Comparison of ENCODE assay signal across 28 cellular contexts in genomic region chr2:147634801-147635200, GRCh38.
DNase-seq lines count a peak whose midpoint lies in the region; ATAC-seq, FAIRE-seq and TF ChIP-seq lines count a peak whose summit lies in the region.
"Had no signal": no experiment of that assay in that cellular context is flagged by ENCODE, and none has a peak within 500 bp of the region (broad histone marks: within the 10 kb centered on the region; RNA-seq: fewer than 3 reads in every experiment).

No MANE protein-coding gene starts in this region.

- in situ Hi-C loops in GM12878 (cut with MboI): loop anchor here (25.0 kb wide), 1 partner anchor 1952 kb away; the partner anchor contains the start of gene MMADHC

- H3K79me2 ChIP-seq in GM12878 (ENCODE audit: control insufficient read depth, insufficient read depth, low read length) (no peaks in the 10 kb centered on the region), osteoblast (ENCODE audit: insufficient read depth, low read length) (no peaks in the 10 kb centered on the region)

- H3K36me3 Mint-ChIP-seq in activated naive CD4-positive, alpha-beta T cell treated with anti-CD3 and anti-CD28 coated beads, Interleukin-2, amount 50 U/mL, for 24 hours: no peaks in the 10 kb centered on the region
- H3K36me3 Mint-ChIP-seq in activated naive CD4-positive, alpha-beta T cell treated with anti-CD3 and anti-CD28 coated beads, Interleukin-2, amount 10 ng/mL, durations not matched to agents 7 days and 5 days: no peaks in the 10 kb centered on the region

- FAIRE-seq in GM12892 (lab: Jason Lieb, UNC): peak; percentile 84
- FAIRE-seq in GM12878 (lab: Jason Lieb, UNC): no peak
- FAIRE-seq: A204.1, D721Med, G401.6, H54, HepG2 had no signal

- no peak for TF ChIP-seq EP300 in GM12878 (IDR thresholded peaks at IDR 0.05; ENCODE audit: borderline replicate concordance in 1 of 2, control insufficient read depth in 1 of 2, low read depth in 2 of 2, low read length in 2 of 2)

- no peak overlapping the region for H3K4me3 ChIP-seq in GM12878
- no peak overlapping the region for H3K4me3 ChIP-seq in skeletal muscle cell (ENCODE audit: low read depth, low read length)
- no peak overlapping the region for H3K4me3 ChIP-seq in H7 (ENCODE audit: insufficient read depth, low read depth, low read length)
- no peak overlapping the region for H3K4me3 ChIP-seq in osteoblast (ENCODE audit: insufficient read depth, low read length)
- H3K4me3 ChIP-seq: BLaER1 treated with 17β-estradiol and CSF1 and Interleukin-3, amounts not matched to agents 10 nM and 100 nM; SJSA1 had no signal

- peak overlapping the region; percentile 30 for H3K27ac Mint-ChIP-seq in activated naive CD4-positive, alpha-beta T cell treated with anti-CD3 and anti-CD28 coated beads, Interleukin-2, amount 50 U/mL, for 24 hours
- no peak overlapping the region for H3K27ac Mint-ChIP-seq in activated naive CD4-positive, alpha-beta T cell treated with anti-CD3 and anti-CD28 coated beads, Interleukin-2, amount 10 ng/mL, durations not matched to agents 7 days and 5 days
- H3K27ac Mint-ChIP-seq: CD4-positive, alpha-beta T cell had no signal

- SMC1A ChIA-PET in GM12878 (lab: Charles Lee; ENCODE audit: uncharacterized antibody, unreplicated experiment): interaction anchor here (0.6 to 1.7 kb wide), 5 partner anchors 9 to 74 kb away, joined by 3 to 6 read pairs (median 4); no protein-coding TSS in a partner anchor

- no peaks in the 10 kb centered on the region for H3K27me3 ChIP-seq in GM12878 (replicated peaks in 1 of 2; ENCODE audit: control insufficient read depth in 2 of 2, insufficient read depth in 2 of 2, low read length in 1 of 2)
- H3K27me3 ChIP-seq in H7 (ENCODE audit: control insufficient read depth, insufficient read depth, low read length): no peaks in the 10 kb centered on the region
- no peaks in the 10 kb centered on the region for H3K27me3 ChIP-seq in osteoblast (ENCODE audit: insufficient read depth, low read length)
- H3K27me3 ChIP-seq: BLaER1 treated with 17β-estradiol and CSF1 and Interleukin-3, amounts not matched to agents 10 nM and 100 nM; SJSA1 had no signal

- no peak for TF ChIP-seq RAD21 in GM12878 (IDR thresholded peaks at IDR 0.05; ENCODE audit: insufficient read depth, low read depth, low read length)

- no peak overlapping the region for H3K9ac ChIP-seq in GM12878 (ENCODE audit: control insufficient read depth, insufficient read depth, low read length)

- H3K4me2 ChIP-seq in GM12878 (ENCODE audit: control insufficient read depth, insufficient read depth) (no peak overlapping the region), osteoblast (ENCODE audit: insufficient read depth, low read length) (no peak overlapping the region)

- H3K4me1 ChIP-seq in GM12878 (ENCODE audit: control insufficient read depth, insufficient read depth, low read length): peaks cover 71% of the 10 kb centered on the region
- no peaks in the 10 kb centered on the region for H3K4me1 ChIP-seq in osteoblast (ENCODE audit: insufficient read depth, low read length)
- H3K4me1 ChIP-seq: SJSA1 had no signal

- H3K9me3 ChIP-seq in GM12878 (replicated peaks; ENCODE audit: control insufficient read depth, insufficient read depth, low read length) (no peaks in the 10 kb centered on the region), osteoblast (ENCODE audit: low read depth, low read length) (no peaks in the 10 kb centered on the region)
- H3K9me3 ChIP-seq: BLaER1 treated with 17β-estradiol and CSF1 and Interleukin-3, amounts not matched to agents 10 nM and 100 nM; SJSA1 had no signal

- H3K9me3 Mint-ChIP-seq in activated naive CD4-positive, alpha-beta T cell treated with anti-CD3 and anti-CD28 coated beads, Interleukin-2, amount 50 U/mL, for 24 hours: no peaks in the 10 kb centered on the region
- no peaks in the 10 kb centered on the region for H3K9me3 Mint-ChIP-seq in activated naive CD4-positive, alpha-beta T cell treated with anti-CD3 and anti-CD28 coated beads, Interleukin-2, amount 10 ng/mL, durations not matched to agents 7 days and 5 days
- H3K9me3 Mint-ChIP-seq: CD4-positive, alpha-beta T cell had no signal

- TF ChIP-seq POLR2A in GM12892 (IDR thresholded peaks at IDR 0.05; ENCODE audit: low read depth, low read length) (no peak), GM12878 (IDR thresholded peaks at IDR 0.05; ENCODE audit: low read depth, low read length) (no peak)

- H3K27me3 Mint-ChIP-seq in activated naive CD4-positive, alpha-beta T cell treated with anti-CD3 and anti-CD28 coated beads, Interleukin-2, amount 50 U/mL, for 24 hours: peaks cover 1% of the 10 kb centered on the region
- H3K27me3 Mint-ChIP-seq in activated naive CD4-positive, alpha-beta T cell treated with anti-CD3 and anti-CD28 coated beads, Interleukin-2, amount 10 ng/mL, durations not matched to agents 7 days and 5 days: peaks cover 4% of the 10 kb centered on the region
- H3K27me3 Mint-ChIP-seq: CD4-positive, alpha-beta T cell had no signal

- DNase-seq in activated naive CD4-positive, alpha-beta T cell treated with anti-CD3 and anti-CD28 coated beads, Interleukin-2, amount 10 ng/mL, durations not matched to agents 7 days and 5 days: no peak
- DNase-seq in GM12892 (ENCODE audit: insufficient read length) (no peak), GM12878 (ENCODE audit: low read depth, low spot score) (no peak), skeletal muscle cell (ENCODE audit: low read depth) (peak; percentile 33), NCI-H1417 treated with DMSO at 0.1 percent for 48 hours (lab: John Stamatoyannopoulos, UW) (no peak), H7 (no peak), osteoblast (ENCODE audit: insufficient read length, low spot score, missing footprints) (no peak)
- DNase-seq: AML-193; CD4-positive, alpha-beta T cell; DMS53; Karpas-422; NCI-H1092 treated with DMSO at 0.1 percent for 48 hours; NCI-H146; NCI-H1930; NCI-H2107; NCI-H446 treated with DMSO at 0.1 percent for 48 hours; NCI-H82; NK-92 treated with Interleukin-12 subunit alpha and Interleukin-12 subunit beta, amount 100 ng/mL, for 24 hours; PC-3 had no signal

- H3K4me3 Mint-ChIP-seq in activated naive CD4-positive, alpha-beta T cell treated with anti-CD3 and anti-CD28 coated beads, Interleukin-2, amount 50 U/mL, for 24 hours: no peak overlapping the region
- H3K4me3 Mint-ChIP-seq in activated naive CD4-positive, alpha-beta T cell treated with anti-CD3 and anti-CD28 coated beads, Interleukin-2, amount 10 ng/mL, durations not matched to agents 7 days and 5 days: no peak overlapping the region
- H3K4me3 Mint-ChIP-seq: CD4-positive, alpha-beta T cell had no signal

- intact Hi-C loops in GM12878 (cut with micrococcal nuclease; ENCODE audit: unreplicated experiment): loop anchor here (5.0 to 10.0 kb wide), 5 partner anchors 208 to 552 kb away; partner anchors contain the start of genes MBD5 and ORC4

- H3K36me3 ChIP-seq in GM12878 (ENCODE audit: control insufficient read depth in 2 of 2, insufficient read depth in 2 of 2, low read length in 1 of 2): no peaks in the 10 kb centered on the region
- no peaks in the 10 kb centered on the region for H3K36me3 ChIP-seq in H7 (replicated peaks; ENCODE audit: control insufficient read depth, insufficient read depth, low read length)
- no peaks in the 10 kb centered on the region for H3K36me3 ChIP-seq in osteoblast (ENCODE audit: insufficient read depth, low read length)
- H3K36me3 ChIP-seq: BLaER1 treated with 17β-estradiol and CSF1 and Interleukin-3, amounts not matched to agents 10 nM and 100 nM; SJSA1 had no signal

- POLR2A ChIA-PET in GM12878 (lab: Charles Lee): interaction anchor here (0.6 kb wide), 1 partner anchor 29 kb away, joined by 4 read pairs; no protein-coding TSS in a partner anchor

- H2AFZ ChIP-seq in GM12878 (ENCODE audit: control insufficient read depth, low read depth, low read length) (no peak overlapping the region), osteoblast (ENCODE audit: low read length) (no peak overlapping the region)

- H3K27ac ChIP-seq in GM12878 (ENCODE audit: control insufficient read depth, insufficient read depth): peak overlapping the region; percentile 66; the same call in 1 of the 2 replicates
- no peak overlapping the region for H3K27ac ChIP-seq in osteoblast (ENCODE audit: low read depth, low read length)
- H3K27ac ChIP-seq: SJSA1 had no signal

- TF ChIP-seq CTCF in GM12878 (IDR thresholded peaks at IDR 0.05 in 2 of 3, conservative IDR thresholded peaks at IDR 0.05 in 1 of 3; ENCODE audit: control insufficient read depth in 2 of 3, extremely low read depth in 1 of 3, insufficient read depth in 1 of 3, low read depth in 3 of 3, low read length in 3 of 3) (no peak), osteoblast (IDR thresholded peaks at IDR 0.05; ENCODE audit: extremely low read depth, low read depth, low read length) (no peak)

- no TSS peak for BruUV-seq in GM12878 (replicated peaks; lab: Mats Ljungman, UMichigan)

- ATAC-seq in GM12878: no peak
- ATAC-seq: HepG2, Right ventricle myocardium inferior had no signal

- CTCF ChIA-PET in activated naive CD4-positive, alpha-beta T cell treated with anti-CD3 and anti-CD28 coated beads, Interleukin-2, amount 10 ng/mL, durations not matched to agents 7 days and 5 days (lab: Charles Lee): interaction anchor here (0.9 kb wide), 1 partner anchor 24 kb away, joined by 3 read pairs; no protein-coding TSS in a partner anchor
- CTCF ChIA-PET in GM12878 (lab: Yijun Ruan, JAX): interaction anchor here (1.2 to 1.6 kb wide), 3 partner anchors 9 to 57 kb away, joined by 4 to 5 read pairs (median 4); no protein-coding TSS in a partner anchor

- 89% methylated on average over 1 of the region's 1 CpG for WGBS in GM12878 (ENCODE audit: insufficient coverage, insufficient replicate concordance, low lambda C conversion rate, missing lambda C conversion rate)

- H4K20me1 ChIP-seq in GM12878 (ENCODE audit: control insufficient read depth, insufficient read depth) (no peaks in the 10 kb centered on the region), osteoblast (ENCODE audit: insufficient read depth, low read length) (no peaks in the 10 kb centered on the region)
- H4K20me1 ChIP-seq: BLaER1 treated with 17β-estradiol and CSF1 and Interleukin-3, amounts not matched to agents 10 nM and 100 nM had no signal

- peaks cover 10% of the 10 kb centered on the region for H3K4me1 Mint-ChIP-seq in activated naive CD4-positive, alpha-beta T cell treated with anti-CD3 and anti-CD28 coated beads, Interleukin-2, amount 50 U/mL, for 24 hours
- peaks cover 7% of the 10 kb centered on the region for H3K4me1 Mint-ChIP-seq in activated naive CD4-positive, alpha-beta T cell treated with anti-CD3 and anti-CD28 coated beads, Interleukin-2, amount 10 ng/mL, durations not matched to agents 7 days and 5 days

- RAD21 ChIA-PET in GM12878 (lab: Charles Lee; ENCODE audit: unreplicated experiment): interaction anchor here (0.6 to 1.4 kb wide), 2 partner anchors 9 to 1064 kb away, joined by 3 read pairs; no protein-coding TSS in a partner anchor
